ENCODE assay signal across 18 cellular contexts in genomic region chr3:64888840-64889239, GRCh38.
DNase-seq lines count a peak whose midpoint lies in the region; ATAC-seq and TF ChIP-seq lines count a peak whose summit lies in the region.
"Had no signal": no experiment of that assay in that cellular context is flagged by ENCODE, and none has a peak within 500 bp of the region (broad histone marks: within the 10 kb centered on the region; RNA-seq: fewer than 3 reads in every experiment).

No MANE protein-coding gene starts in this region.

- DNase-seq in amniotic epithelial cell (ENCODE audit: low read depth) = peak; percentile 19
- DNase-seq in coronary artery (ENCODE audit: low spot score) = no peak
- DNase-seq in mesenchymal stem cell = peak; percentile 40
- DNase-seq in thoracic aorta (ENCODE audit: low spot score) = no peak
- DNase-seq in lower lobe of right lung = no peak
- no peak for DNase-seq in hippocampal formation (lab: John Stamatoyannopoulos, UW)
- DNase-seq in GM13976 (ENCODE audit: low spot score) = no peak
- DNase-seq: BE2C; CD8-positive, alpha-beta T cell; DND-41; GDM1; H7; Karpas-422; MM.1S; NCI-H1105 treated with DMSO at 0.1 percent for 48 hours; NCI-H187; NCI-H774; PC-9 had no signal

- in situ Hi-C loops in GM13976 (cut with MboI; ENCODE audit: low sequenced_read_pairs, unreplicated experiment) = no loop called here

- no peak overlapping the region for H2AFZ ChIP-seq in mesenchymal stem cell (ENCODE audit: low read depth, low read length)
- H2AFZ ChIP-seq: PC-9 had no signal

- no peaks in the 10 kb centered on the region for H3K79me1 ChIP-seq in mesenchymal stem cell (replicated peaks; ENCODE audit: low read length, poor library complexity, severe bottlenecking)

- no peak overlapping the region for H2BK15ac ChIP-seq in mesenchymal stem cell (ENCODE audit: low read depth, poor library complexity, severe bottlenecking)

- H3K4me3 ChIP-seq in coronary artery (no peak overlapping the region), mesenchymal stem cell (ENCODE audit: insufficient read depth in 1 of 2, low read depth in 1 of 2, low read length in 2 of 2) (no peak overlapping the region), thoracic aorta (no peak overlapping the region), lower lobe of right lung (no peak overlapping the region)
- H3K4me3 ChIP-seq: PC-9 had no signal

- H3K4me1 ChIP-seq in mesenchymal stem cell (ENCODE audit: control insufficient read depth, insufficient read depth, low read depth, low read length) (no peaks in the 10 kb centered on the region), thoracic aorta (ENCODE audit: control insufficient read depth in 1 of 2, low read depth in 2 of 2) (peaks cover 13 to 34% of the 10 kb centered on the region in 2 donors), lower lobe of right lung (peaks cover 5% of the 10 kb centered on the region)

- H3K4ac ChIP-seq in mesenchymal stem cell (ENCODE audit: low read depth in 1 of 2, low read length in 2 of 2) = no peak overlapping the region

- H3K27ac ChIP-seq in coronary artery (peak overlapping the region; percentile 51 to 60), mesenchymal stem cell (ENCODE audit: low read length, poor library complexity, severe bottlenecking) (no peak overlapping the region), thoracic aorta (peak overlapping the region; percentile 29 to 32), lower lobe of right lung (no peak overlapping the region)
- H3K27ac ChIP-seq: PC-9 had no signal

- no peak overlapping the region for H2BK120ac ChIP-seq in mesenchymal stem cell (ENCODE audit: low read depth, low read length)

- H3K9me3 ChIP-seq in mesenchymal stem cell (ENCODE audit: control insufficient read depth, low read length) = no peaks in the 10 kb centered on the region
- no peaks in the 10 kb centered on the region for H3K9me3 ChIP-seq in thoracic aorta
- no peaks in the 10 kb centered on the region for H3K9me3 ChIP-seq in lower lobe of right lung
- H3K9me3 ChIP-seq: BE2C had no signal

- no peak for ATAC-seq in thoracic aorta (ENCODE audit: insufficient number of reproducible peaks, low FRiP score, low read depth)
- ATAC-seq in lower lobe of right lung = no peak
- ATAC-seq: CD8-positive, alpha-beta T cell had no signal

- intact Hi-C loops in lower lobe of right lung (cut with DNase I) = no loop called here

- no peak overlapping the region for H4K91ac ChIP-seq in mesenchymal stem cell (ENCODE audit: low read length)

- H2AK5ac ChIP-seq in mesenchymal stem cell (ENCODE audit: low read length, severe bottlenecking) = no peak overlapping the region

- no peak overlapping the region for H2BK5ac ChIP-seq in mesenchymal stem cell (ENCODE audit: low read depth, low read length, poor library complexity, severe bottlenecking)

- peak overlapping the region in 1 of 2 experiments; percentile 16 for H3K18ac ChIP-seq in mesenchymal stem cell (ENCODE audit: low read depth in 1 of 2, low read length in 2 of 2)

- no peak overlapping the region for H3K23ac ChIP-seq in mesenchymal stem cell (ENCODE audit: low read length in 2 of 2)

- no peaks in the 10 kb centered on the region for H3K36me3 ChIP-seq in mesenchymal stem cell (ENCODE audit: control insufficient read depth in 1 of 2, insufficient read depth in 2 of 2, low read depth in 1 of 2, low read length in 2 of 2)
- no peaks in the 10 kb centered on the region for H3K36me3 ChIP-seq in thoracic aorta
- no peaks in the 10 kb centered on the region for H3K36me3 ChIP-seq in lower lobe of right lung
- H3K36me3 ChIP-seq: BE2C had no signal

- H3K14ac ChIP-seq in mesenchymal stem cell (ENCODE audit: low read length in 2 of 2) = no peak overlapping the region

- 72% methylated on average over 2 of the region's 2 CpGs for WGBS in mesenchymal stem cell

- no peak overlapping the region for H3K9ac ChIP-seq in mesenchymal stem cell (ENCODE audit: low read length)

- no peak for TF ChIP-seq CTCF in coronary artery (IDR thresholded peaks at IDR 0.05)
- no peak for TF ChIP-seq CTCF in thoracic aorta (IDR thresholded peaks at IDR 0.05)
- TF ChIP-seq CTCF in lower lobe of right lung (IDR thresholded peaks at IDR 0.05) = no peak
- no peak for TF ChIP-seq CTCF in GM13976 (IDR thresholded peaks at IDR 0.05; ENCODE audit: borderline replicate concordance, control extremely low read depth, extremely low read depth, insufficient read depth, missing control alignments)

- H3K4me2 ChIP-seq in mesenchymal stem cell (ENCODE audit: low read length, poor library complexity, severe bottlenecking) = no peak overlapping the region
- H3K4me2 ChIP-seq: PC-9 had no signal

- H3K27me3 ChIP-seq in mesenchymal stem cell (ENCODE audit: control insufficient read depth in 1 of 2, insufficient read depth in 1 of 2, low read length in 2 of 2) (no peaks in the 10 kb centered on the region), thoracic aorta (replicated peaks; ENCODE audit: insufficient read depth) (no peaks in the 10 kb centered on the region), lower lobe of right lung (ENCODE audit: low read depth) (no peaks in the 10 kb centered on the region)
- H3K27me3 ChIP-seq: BE2C had no signal

- peak overlapping the region in 1 of 2 experiments; percentile 29 for H2BK12ac ChIP-seq in mesenchymal stem cell (ENCODE audit: low read length in 2 of 2)

- H4K8ac ChIP-seq in mesenchymal stem cell (ENCODE audit: low read length) = peak overlapping the region; percentile 16

Comparison
In these comparisons a context has a peak if more than half of its experiments do, and no peak if none do; other contexts are left out.
1. DNase-seq: peak in amniotic epithelial cell (single experiment) and mesenchymal stem cell (single experiment); none in coronary artery (single experiment), thoracic aorta (single experiment), lower lobe of right lung (single experiment), hippocampal formation (0 of 2) and GM13976 (single experiment).
2. H3K27ac ChIP-seq: peak in coronary artery (2 of 2) and thoracic aorta (2 of 2); none in mesenchymal stem cell (single experiment) and lower lobe of right lung (single experiment).